1 cellular context compared by ENCODE assay signal in the genomic region with DNA sequence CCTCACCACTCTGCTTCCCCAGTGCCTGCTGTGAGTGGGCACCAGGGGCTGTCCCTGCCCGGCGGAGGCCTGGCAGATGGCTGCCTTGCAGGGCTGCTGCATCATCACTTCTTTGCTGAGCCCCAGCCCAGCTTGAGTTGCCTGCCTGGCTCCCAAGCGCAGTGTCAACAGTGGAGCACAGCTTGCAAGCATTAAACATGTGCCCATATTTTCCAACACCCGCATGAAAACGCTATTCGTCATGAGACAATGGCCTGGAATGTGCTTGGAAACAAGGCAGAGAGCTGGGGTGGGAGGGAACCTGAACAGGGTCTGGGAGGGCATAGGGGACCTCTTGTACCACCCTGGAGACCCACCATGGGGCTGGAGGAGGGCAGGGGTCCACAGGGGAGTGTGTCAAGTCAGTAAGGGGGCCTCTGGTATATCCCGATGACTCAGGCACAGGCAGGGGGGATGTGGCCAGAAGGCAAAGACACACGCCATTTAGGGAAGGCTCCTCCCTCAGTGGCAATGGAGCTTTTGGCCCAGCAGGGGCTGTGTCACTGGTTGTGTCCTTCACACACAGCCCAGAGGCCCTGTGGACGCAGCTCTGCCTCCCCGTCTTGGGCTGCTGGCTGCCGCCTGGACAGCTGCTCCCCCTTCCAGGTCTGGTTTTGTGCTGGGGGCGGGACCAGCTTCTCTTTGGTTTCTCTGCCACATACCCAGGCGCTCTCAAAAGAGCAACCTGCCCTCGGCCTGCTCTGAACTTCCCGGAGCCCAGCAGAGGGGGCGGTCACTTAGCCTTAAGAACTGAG.
A peak's percentile ranks its signal among the peaks of the same experiment; 100 is the strongest.
TF ChIP-seq lines count a peak whose summit lies in the region.

No MANE protein-coding gene starts in this region.

TF ChIP-seq in HepG2, 621 proteins besides CTCF, POLR2A, EP300 and RAD21 (continues in another document):
- TF ChIP-seq ZKSCAN1 (IDR thresholded peaks at IDR 0.05; ENCODE audit: low read length), result no peak
- 0 out of 2 replicates have a peak, but pooled peaks have one; percentile 52 for TF ChIP-seq ARNT2 (CRISPR knock-in tag; IDR thresholded peaks at IDR 0.05; ENCODE audit: low read depth)
- TF ChIP-seq, protein P1, sequence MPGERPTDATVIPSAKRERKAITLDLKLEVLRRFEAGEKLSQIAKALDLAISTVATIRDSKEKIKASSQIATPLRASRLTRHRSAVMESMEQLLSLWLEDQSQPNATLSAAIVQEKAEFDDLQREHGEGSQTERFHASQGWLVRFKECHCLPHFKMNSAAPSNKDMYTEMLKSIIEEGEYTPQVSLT (CRISPR knock-in tag; IDR thresholded peaks at IDR 0.05; ENCODE audit: borderline replicate concordance, low read depth), result no peak
- TF ChIP-seq, protein P2, sequence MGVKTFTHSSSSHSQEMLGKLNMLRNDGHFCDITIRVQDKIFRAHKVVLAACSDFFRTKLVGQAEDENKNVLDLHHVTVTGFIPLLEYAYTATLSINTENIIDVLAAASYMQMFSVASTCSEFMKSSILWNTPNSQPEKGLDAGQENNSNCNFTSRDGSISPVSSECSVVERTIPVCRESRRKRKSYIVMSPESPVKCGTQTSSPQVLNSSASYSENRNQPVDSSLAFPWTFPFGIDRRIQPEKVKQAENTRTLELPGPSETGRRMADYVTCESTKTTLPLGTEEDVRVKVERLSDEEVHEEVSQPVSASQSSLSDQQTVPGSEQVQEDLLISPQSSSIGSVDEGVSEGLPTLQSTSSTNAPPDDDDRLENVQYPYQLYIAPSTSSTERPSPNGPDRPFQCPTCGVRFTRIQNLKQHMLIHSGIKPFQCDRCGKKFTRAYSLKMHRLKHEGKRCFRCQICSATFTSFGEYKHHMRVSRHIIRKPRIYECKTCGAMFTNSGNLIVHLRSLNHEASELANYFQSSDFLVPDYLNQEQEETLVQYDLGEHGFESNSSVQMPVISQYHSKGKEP (CRISPR knock-in tag; IDR thresholded peaks at IDR 0.05), result no peak
- TF ChIP-seq, protein P3, sequence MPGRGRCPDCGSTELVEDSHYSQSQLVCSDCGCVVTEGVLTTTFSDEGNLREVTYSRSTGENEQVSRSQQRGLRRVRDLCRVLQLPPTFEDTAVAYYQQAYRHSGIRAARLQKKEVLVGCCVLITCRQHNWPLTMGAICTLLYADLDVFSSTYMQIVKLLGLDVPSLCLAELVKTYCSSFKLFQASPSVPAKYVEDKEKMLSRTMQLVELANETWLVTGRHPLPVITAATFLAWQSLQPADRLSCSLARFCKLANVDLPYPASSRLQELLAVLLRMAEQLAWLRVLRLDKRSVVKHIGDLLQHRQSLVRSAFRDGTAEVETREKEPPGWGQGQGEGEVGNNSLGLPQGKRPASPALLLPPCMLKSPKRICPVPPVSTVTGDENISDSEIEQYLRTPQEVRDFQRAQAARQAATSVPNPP (CRISPR knock-in tag; IDR thresholded peaks at IDR 0.05), result no peak
- no peak for TF ChIP-seq MIER3 (CRISPR knock-in tag; IDR thresholded peaks at IDR 0.05; ENCODE audit: borderline replicate concordance)
- TF ChIP-seq, protein P4, sequence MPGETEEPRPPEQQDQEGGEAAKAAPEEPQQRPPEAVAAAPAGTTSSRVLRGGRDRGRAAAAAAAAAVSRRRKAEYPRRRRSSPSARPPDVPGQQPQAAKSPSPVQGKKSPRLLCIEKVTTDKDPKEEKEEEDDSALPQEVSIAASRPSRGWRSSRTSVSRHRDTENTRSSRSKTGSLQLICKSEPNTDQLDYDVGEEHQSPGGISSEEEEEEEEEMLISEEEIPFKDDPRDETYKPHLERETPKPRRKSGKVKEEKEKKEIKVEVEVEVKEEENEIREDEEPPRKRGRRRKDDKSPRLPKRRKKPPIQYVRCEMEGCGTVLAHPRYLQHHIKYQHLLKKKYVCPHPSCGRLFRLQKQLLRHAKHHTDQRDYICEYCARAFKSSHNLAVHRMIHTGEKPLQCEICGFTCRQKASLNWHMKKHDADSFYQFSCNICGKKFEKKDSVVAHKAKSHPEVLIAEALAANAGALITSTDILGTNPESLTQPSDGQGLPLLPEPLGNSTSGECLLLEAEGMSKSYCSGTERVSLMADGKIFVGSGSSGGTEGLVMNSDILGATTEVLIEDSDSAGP (CRISPR knock-in tag; IDR thresholded peaks at IDR 0.05; ENCODE audit: borderline replicate concordance), result peak; percentile 38; the same call in 1 of the 2 replicates
- TF ChIP-seq HNRNPL (IDR thresholded peaks at IDR 0.05; ENCODE audit: low read depth, low read length), result 0 out of 2 replicates have a peak, but pooled peaks have one; percentile 31
- TF ChIP-seq ZNF546 (CRISPR knock-in tag; conservative IDR thresholded peaks at IDR 0.05), result no peak
- no peak for TF ChIP-seq HMG20A (CRISPR knock-in tag; IDR thresholded peaks at IDR 0.05; ENCODE audit: borderline replicate concordance)
- 0 out of 2 replicates have a peak, but pooled peaks have one; percentile 18 for TF ChIP-seq FIP1L1 (IDR thresholded peaks at IDR 0.05; ENCODE audit: borderline replicate concordance, insufficient read depth, low read depth, low read length)
- no peak for TF ChIP-seq HOXD1 (CRISPR knock-in tag; IDR thresholded peaks at IDR 0.05)
- no peak for TF ChIP-seq FOXA1 (IDR thresholded peaks at IDR 0.05)
- peak; percentile 35; the same call in 1 of the 2 replicates for TF ChIP-seq FOXA1 (CRISPR knock-in tag; IDR thresholded peaks at IDR 0.05)
- TF ChIP-seq ZNF768 (CRISPR knock-in tag; IDR thresholded peaks at IDR 0.05), result peak; percentile 78
- no peak for TF ChIP-seq SRSF4 (IDR thresholded peaks at IDR 0.05; ENCODE audit: low read depth, low read length, poor library complexity, severe bottlenecking)
- no peak for TF ChIP-seq ZNF354B (CRISPR knock-in tag; IDR thresholded peaks at IDR 0.05)
- TF ChIP-seq SMAD9 (CRISPR knock-in tag; IDR thresholded peaks at IDR 0.05), result no peak
- no peak for TF ChIP-seq TCF7L2 (IDR thresholded peaks at IDR 0.05; ENCODE audit: low read depth, low read length)
- TF ChIP-seq, protein P5, sequence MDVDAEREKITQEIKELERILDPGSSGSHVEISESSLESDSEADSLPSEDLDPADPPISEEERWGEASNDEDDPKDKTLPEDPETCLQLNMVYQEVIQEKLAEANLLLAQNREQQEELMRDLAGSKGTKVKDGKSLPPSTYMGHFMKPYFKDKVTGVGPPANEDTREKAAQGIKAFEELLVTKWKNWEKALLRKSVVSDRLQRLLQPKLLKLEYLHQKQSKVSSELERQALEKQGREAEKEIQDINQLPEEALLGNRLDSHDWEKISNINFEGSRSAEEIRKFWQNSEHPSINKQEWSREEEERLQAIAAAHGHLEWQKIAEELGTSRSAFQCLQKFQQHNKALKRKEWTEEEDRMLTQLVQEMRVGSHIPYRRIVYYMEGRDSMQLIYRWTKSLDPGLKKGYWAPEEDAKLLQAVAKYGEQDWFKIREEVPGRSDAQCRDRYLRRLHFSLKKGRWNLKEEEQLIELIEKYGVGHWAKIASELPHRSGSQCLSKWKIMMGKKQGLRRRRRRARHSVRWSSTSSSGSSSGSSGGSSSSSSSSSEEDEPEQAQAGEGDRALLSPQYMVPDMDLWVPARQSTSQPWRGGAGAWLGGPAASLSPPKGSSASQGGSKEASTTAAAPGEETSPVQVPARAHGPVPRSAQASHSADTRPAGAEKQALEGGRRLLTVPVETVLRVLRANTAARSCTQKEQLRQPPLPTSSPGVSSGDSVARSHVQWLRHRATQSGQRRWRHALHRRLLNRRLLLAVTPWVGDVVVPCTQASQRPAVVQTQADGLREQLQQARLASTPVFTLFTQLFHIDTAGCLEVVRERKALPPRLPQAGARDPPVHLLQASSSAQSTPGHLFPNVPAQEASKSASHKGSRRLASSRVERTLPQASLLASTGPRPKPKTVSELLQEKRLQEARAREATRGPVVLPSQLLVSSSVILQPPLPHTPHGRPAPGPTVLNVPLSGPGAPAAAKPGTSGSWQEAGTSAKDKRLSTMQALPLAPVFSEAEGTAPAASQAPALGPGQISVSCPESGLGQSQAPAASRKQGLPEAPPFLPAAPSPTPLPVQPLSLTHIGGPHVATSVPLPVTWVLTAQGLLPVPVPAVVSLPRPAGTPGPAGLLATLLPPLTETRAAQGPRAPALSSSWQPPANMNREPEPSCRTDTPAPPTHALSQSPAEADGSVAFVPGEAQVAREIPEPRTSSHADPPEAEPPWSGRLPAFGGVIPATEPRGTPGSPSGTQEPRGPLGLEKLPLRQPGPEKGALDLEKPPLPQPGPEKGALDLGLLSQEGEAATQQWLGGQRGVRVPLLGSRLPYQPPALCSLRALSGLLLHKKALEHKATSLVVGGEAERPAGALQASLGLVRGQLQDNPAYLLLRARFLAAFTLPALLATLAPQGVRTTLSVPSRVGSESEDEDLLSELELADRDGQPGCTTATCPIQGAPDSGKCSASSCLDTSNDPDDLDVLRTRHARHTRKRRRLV (CRISPR knock-in tag; IDR thresholded peaks at IDR 0.05), result no peak
- peak; percentile 48 for TF ChIP-seq SMC3 (IDR thresholded peaks at IDR 0.05; ENCODE audit: low read length)
- TF ChIP-seq BHLHE40 (IDR thresholded peaks at IDR 0.05; ENCODE audit: low read length), result 0 out of 2 replicates have a peak, but pooled peaks have one; percentile 17
- TF ChIP-seq, protein P6, sequence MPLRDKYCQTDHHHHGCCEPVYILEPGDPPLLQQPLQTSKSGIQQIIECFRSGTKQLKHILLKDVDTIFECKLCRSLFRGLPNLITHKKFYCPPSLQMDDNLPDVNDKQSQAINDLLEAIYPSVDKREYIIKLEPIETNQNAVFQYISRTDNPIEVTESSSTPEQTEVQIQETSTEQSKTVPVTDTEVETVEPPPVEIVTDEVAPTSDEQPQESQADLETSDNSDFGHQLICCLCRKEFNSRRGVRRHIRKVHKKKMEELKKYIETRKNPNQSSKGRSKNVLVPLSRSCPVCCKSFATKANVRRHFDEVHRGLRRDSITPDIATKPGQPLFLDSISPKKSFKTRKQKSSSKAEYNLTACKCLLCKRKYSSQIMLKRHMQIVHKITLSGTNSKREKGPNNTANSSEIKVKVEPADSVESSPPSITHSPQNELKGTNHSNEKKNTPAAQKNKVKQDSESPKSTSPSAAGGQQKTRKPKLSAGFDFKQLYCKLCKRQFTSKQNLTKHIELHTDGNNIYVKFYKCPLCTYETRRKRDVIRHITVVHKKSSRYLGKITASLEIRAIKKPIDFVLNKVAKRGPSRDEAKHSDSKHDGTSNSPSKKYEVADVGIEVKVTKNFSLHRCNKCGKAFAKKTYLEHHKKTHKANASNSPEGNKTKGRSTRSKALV (CRISPR knock-in tag; IDR thresholded peaks at IDR 0.05), result no peak
- TF ChIP-seq, protein P7, sequence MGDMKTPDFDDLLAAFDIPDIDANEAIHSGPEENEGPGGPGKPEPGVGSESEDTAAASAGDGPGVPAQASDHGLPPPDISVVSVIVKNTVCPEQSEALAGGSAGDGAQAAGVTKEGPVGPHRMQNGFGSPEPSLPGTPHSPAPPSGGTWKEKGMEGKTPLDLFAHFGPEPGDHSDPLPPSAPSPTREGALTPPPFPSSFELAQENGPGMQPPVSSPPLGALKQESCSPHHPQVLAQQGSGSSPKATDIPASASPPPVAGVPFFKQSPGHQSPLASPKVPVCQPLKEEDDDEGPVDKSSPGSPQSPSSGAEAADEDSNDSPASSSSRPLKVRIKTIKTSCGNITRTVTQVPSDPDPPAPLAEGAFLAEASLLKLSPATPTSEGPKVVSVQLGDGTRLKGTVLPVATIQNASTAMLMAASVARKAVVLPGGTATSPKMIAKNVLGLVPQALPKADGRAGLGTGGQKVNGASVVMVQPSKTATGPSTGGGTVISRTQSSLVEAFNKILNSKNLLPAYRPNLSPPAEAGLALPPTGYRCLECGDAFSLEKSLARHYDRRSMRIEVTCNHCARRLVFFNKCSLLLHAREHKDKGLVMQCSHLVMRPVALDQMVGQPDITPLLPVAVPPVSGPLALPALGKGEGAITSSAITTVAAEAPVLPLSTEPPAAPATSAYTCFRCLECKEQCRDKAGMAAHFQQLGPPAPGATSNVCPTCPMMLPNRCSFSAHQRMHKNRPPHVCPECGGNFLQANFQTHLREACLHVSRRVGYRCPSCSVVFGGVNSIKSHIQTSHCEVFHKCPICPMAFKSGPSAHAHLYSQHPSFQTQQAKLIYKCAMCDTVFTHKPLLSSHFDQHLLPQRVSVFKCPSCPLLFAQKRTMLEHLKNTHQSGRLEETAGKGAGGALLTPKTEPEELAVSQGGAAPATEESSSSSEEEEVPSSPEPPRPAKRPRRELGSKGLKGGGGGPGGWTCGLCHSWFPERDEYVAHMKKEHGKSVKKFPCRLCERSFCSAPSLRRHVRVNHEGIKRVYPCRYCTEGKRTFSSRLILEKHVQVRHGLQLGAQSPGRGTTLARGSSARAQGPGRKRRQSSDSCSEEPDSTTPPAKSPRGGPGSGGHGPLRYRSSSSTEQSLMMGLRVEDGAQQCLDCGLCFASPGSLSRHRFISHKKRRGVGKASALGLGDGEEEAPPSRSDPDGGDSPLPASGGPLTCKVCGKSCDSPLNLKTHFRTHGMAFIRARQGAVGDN (CRISPR knock-in tag; IDR thresholded peaks at IDR 0.05), result peak; percentile 75
- TF ChIP-seq NFYC (CRISPR knock-in tag; IDR thresholded peaks at IDR 0.05), result no peak
- TF ChIP-seq FLYWCH1 (CRISPR knock-in tag; IDR thresholded peaks at IDR 0.05), result no peak
- 0 out of 2 replicates have a peak, but pooled peaks have one; percentile 35 for TF ChIP-seq ATF7-NPFF (CRISPR knock-in tag; IDR thresholded peaks at IDR 0.05; ENCODE audit: low read depth)
- TF ChIP-seq MTA3 (CRISPR knock-in tag; IDR thresholded peaks at IDR 0.05), result no peak
- TF ChIP-seq, protein P8, sequence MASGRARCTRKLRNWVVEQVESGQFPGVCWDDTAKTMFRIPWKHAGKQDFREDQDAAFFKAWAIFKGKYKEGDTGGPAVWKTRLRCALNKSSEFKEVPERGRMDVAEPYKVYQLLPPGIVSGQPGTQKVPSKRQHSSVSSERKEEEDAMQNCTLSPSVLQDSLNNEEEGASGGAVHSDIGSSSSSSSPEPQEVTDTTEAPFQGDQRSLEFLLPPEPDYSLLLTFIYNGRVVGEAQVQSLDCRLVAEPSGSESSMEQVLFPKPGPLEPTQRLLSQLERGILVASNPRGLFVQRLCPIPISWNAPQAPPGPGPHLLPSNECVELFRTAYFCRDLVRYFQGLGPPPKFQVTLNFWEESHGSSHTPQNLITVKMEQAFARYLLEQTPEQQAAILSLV (CRISPR knock-in tag; IDR thresholded peaks at IDR 0.05; ENCODE audit: borderline replicate concordance), result no peak
- TF ChIP-seq MBNL3 (CRISPR knock-in tag; conservative IDR thresholded peaks at IDR 0.05), result no peak
- no peak for TF ChIP-seq ZNF547 (CRISPR knock-in tag; IDR thresholded peaks at IDR 0.05)
- TF ChIP-seq POLR2AphosphoS5 (IDR thresholded peaks at IDR 0.05; ENCODE audit: low read depth, low read length), result no peak
- TF ChIP-seq, protein P9, sequence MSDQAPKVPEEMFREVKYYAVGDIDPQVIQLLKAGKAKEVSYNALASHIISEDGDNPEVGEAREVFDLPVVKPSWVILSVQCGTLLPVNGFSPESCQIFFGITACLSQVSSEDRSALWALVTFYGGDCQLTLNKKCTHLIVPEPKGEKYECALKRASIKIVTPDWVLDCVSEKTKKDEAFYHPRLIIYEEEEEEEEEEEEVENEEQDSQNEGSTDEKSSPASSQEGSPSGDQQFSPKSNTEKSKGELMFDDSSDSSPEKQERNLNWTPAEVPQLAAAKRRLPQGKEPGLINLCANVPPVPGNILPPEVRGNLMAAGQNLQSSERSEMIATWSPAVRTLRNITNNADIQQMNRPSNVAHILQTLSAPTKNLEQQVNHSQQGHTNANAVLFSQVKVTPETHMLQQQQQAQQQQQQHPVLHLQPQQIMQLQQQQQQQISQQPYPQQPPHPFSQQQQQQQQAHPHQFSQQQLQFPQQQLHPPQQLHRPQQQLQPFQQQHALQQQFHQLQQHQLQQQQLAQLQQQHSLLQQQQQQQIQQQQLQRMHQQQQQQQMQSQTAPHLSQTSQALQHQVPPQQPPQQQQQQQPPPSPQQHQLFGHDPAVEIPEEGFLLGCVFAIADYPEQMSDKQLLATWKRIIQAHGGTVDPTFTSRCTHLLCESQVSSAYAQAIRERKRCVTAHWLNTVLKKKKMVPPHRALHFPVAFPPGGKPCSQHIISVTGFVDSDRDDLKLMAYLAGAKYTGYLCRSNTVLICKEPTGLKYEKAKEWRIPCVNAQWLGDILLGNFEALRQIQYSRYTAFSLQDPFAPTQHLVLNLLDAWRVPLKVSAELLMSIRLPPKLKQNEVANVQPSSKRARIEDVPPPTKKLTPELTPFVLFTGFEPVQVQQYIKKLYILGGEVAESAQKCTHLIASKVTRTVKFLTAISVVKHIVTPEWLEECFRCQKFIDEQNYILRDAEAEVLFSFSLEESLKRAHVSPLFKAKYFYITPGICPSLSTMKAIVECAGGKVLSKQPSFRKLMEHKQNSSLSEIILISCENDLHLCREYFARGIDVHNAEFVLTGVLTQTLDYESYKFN (CRISPR knock-in tag; conservative IDR thresholded peaks at IDR 0.05), result no peak
